In genomic region chr3:8156138-8156537, GRCh38 we compare ENCODE assay signal across 2 cellular contexts.
A peak's percentile ranks its signal among the peaks of the same experiment; 100 is the strongest.
TF ChIP-seq lines count a peak whose summit lies in the region.

No MANE protein-coding gene starts in this region.

TF ChIP-seq in HepG2, 621 proteins besides CTCF, POLR2A, EP300 and RAD21:
- TF ChIP-seq ZNF781 (CRISPR knock-in tag; IDR thresholded peaks at IDR 0.05; ENCODE audit: borderline replicate concordance, not compliant biosample characterization) (no peak), RFX5 (IDR thresholded peaks at IDR 0.05; ENCODE audit: low read depth, low read length) (peak; percentile 54; the same call in 1 of the 2 replicates)
- TF ChIP-seq, protein P1, sequence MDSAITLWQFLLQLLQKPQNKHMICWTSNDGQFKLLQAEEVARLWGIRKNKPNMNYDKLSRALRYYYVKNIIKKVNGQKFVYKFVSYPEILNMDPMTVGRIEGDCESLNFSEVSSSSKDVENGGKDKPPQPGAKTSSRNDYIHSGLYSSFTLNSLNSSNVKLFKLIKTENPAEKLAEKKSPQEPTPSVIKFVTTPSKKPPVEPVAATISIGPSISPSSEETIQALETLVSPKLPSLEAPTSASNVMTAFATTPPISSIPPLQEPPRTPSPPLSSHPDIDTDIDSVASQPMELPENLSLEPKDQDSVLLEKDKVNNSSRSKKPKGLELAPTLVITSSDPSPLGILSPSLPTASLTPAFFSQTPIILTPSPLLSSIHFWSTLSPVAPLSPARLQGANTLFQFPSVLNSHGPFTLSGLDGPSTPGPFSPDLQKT (CRISPR knock-in tag; IDR thresholded peaks at IDR 0.05; ENCODE audit: borderline replicate concordance) = no peak
TF ChIP-seq in HepG2: peak in this region for 1.

TF ChIP-seq in H1, 55 proteins besides CTCF, POLR2A, EP300 and RAD21:
- TF ChIP-seq CTBP2 (IDR thresholded peaks at IDR 0.05; ENCODE audit: borderline replicate concordance, insufficient read depth, insufficient read length, low read length) (no peak), RFX5 (IDR thresholded peaks at IDR 0.05; ENCODE audit: borderline replicate concordance, low read depth, low read length) (peak; percentile 51; the same call in 1 of the 2 replicates)
